14 cellular contexts compared by ENCODE assay signal in genomic region chr13:20780318-20780717, GRCh38. TPM values are rescaled to one million over a fixed set of nuclear protein-coding genes. Genes with fewer than 3 reads are reported as not detected.
DNase-seq lines count a peak whose midpoint lies in the region; ATAC-seq lines count a peak whose summit lies in the region.
"Had no signal": no experiment of that assay in that cellular context is flagged by ENCODE, and none has a peak within 500 bp of the region (broad histone marks: within the 10 kb centered on the region; RNA-seq: fewer than 3 reads in every experiment).

No MANE protein-coding gene starts in this region.

- H3K27me3 ChIP-seq in CD4-positive, alpha-beta memory T cell (ENCODE audit: insufficient read depth, low read length) = no peaks in the 10 kb centered on the region

- no peaks in the 10 kb centered on the region for H3K4me1 ChIP-seq in CD4-positive, alpha-beta memory T cell (ENCODE audit: insufficient read depth, low read length)

- no peaks in the 10 kb centered on the region for H3K27me3 Mint-ChIP-seq in activated naive CD8-positive, alpha-beta T cell
- H3K27me3 Mint-ChIP-seq in activated naive CD8-positive, alpha-beta T cell treated with anti-CD3 and anti-CD28 coated beads, Interleukin-2, amount 50 U/mL, for 24 hours = no peaks in the 10 kb centered on the region
- H3K27me3 Mint-ChIP-seq in CD4-positive, alpha-beta memory T cell = no peaks in the 10 kb centered on the region
- no peaks in the 10 kb centered on the region for H3K27me3 Mint-ChIP-seq in T-cell
- H3K27me3 Mint-ChIP-seq in memory B cell = no peaks in the 10 kb centered on the region
- H3K27me3 Mint-ChIP-seq in stimulated activated memory B cell treated with anti-CD40 and anti-IgM and Interleukin-4, amounts not matched to agents 10 μg/mL and 1 μg/mL and 100 μg/mL, for 72 hours = no peaks in the 10 kb centered on the region
- H3K27me3 Mint-ChIP-seq: CD8-positive, alpha-beta memory T cell had no signal

- no peak for DNase-seq in activated naive CD8-positive, alpha-beta T cell treated with anti-CD3 and anti-CD28 coated beads, Interleukin-2, amount 50 U/mL, for 24 hours
- DNase-seq in CD4-positive, alpha-beta memory T cell = no peak
- DNase-seq in T-cell = no peak
- DNase-seq in memory B cell (ENCODE audit: low spot score in 2 of 2) = no peak
- DNase-seq in globus pallidus (ENCODE audit: low spot score) = no peak
- DNase-seq: Caco-2; CD8-positive, alpha-beta memory T cell; DND-41; GDM1; H9 had no signal

- POLR2A ChIA-PET in CD4-positive, alpha-beta memory T cell (lab: Charles Lee; ENCODE audit: partially characterized antibody) = no interaction called here
- POLR2A ChIA-PET in T-cell (lab: Charles Lee) = no interaction called here

- H3K27ac Mint-ChIP-seq in activated naive CD8-positive, alpha-beta T cell = peak overlapping the region; percentile 66
- no peak overlapping the region for H3K27ac Mint-ChIP-seq in activated naive CD8-positive, alpha-beta T cell treated with anti-CD3 and anti-CD28 coated beads, Interleukin-2, amount 50 U/mL, for 24 hours
- peak overlapping the region in 5 of 7 donors; percentile 15 to 41 (median 22) for H3K27ac Mint-ChIP-seq in CD4-positive, alpha-beta memory T cell
- peak overlapping the region; percentile 50 to 64 for H3K27ac Mint-ChIP-seq in T-cell
- peak overlapping the region; percentile 18 for H3K27ac Mint-ChIP-seq in memory B cell
- no peak overlapping the region for H3K27ac Mint-ChIP-seq in stimulated activated memory B cell treated with anti-CD40 and anti-IgM and Interleukin-4, amounts not matched to agents 10 μg/mL and 1 μg/mL and 100 μg/mL, for 72 hours
- H3K27ac Mint-ChIP-seq: CD14-positive monocyte, GM23338, H9 had no signal

- H3K4me3 ChIP-seq in CD4-positive, alpha-beta memory T cell (ENCODE audit: low read length in 2 of 2) = no peak overlapping the region
- H3K4me3 ChIP-seq: GM23338 had no signal

- no peak overlapping the region for H3K27ac ChIP-seq in CD4-positive, alpha-beta memory T cell (ENCODE audit: low read depth, low read length)

- H3K9me3 ChIP-seq in CD4-positive, alpha-beta memory T cell (ENCODE audit: control insufficient read depth in 1 of 2, low read length in 2 of 2) = no peaks in the 10 kb centered on the region
- H3K9me3 ChIP-seq: Caco-2 had no signal

- peaks cover 20% of the 10 kb centered on the region for H3K36me3 ChIP-seq in CD4-positive, alpha-beta memory T cell (ENCODE audit: insufficient read depth, low read length)

- CTCF ChIA-PET in CD4-positive, alpha-beta memory T cell (lab: Charles Lee; ENCODE audit: partially characterized antibody) = interaction anchor here (0.8 to 1.3 kb wide), 3 partner anchors 48 to 287 kb away, joined by 3 to 4 read pairs (median 3); no protein-coding TSS in a partner anchor
- CTCF ChIA-PET in T-cell (lab: Charles Lee) = no interaction called here

- H3K36me3 Mint-ChIP-seq in activated naive CD8-positive, alpha-beta T cell = peaks cover 2% of the 10 kb centered on the region
- H3K36me3 Mint-ChIP-seq in activated naive CD8-positive, alpha-beta T cell treated with anti-CD3 and anti-CD28 coated beads, Interleukin-2, amount 50 U/mL, for 24 hours (ENCODE audit: low read depth) = peaks cover 41% of the 10 kb centered on the region
- peaks cover 14 to 32% of the 10 kb centered on the region in 2 donors for H3K36me3 Mint-ChIP-seq in CD4-positive, alpha-beta memory T cell
- peaks cover 17% of the 10 kb centered on the region for H3K36me3 Mint-ChIP-seq in T-cell
- peaks cover 20% of the 10 kb centered on the region for H3K36me3 Mint-ChIP-seq in memory B cell
- H3K36me3 Mint-ChIP-seq in stimulated activated memory B cell treated with anti-CD40 and anti-IgM and Interleukin-4, amounts not matched to agents 10 μg/mL and 1 μg/mL and 100 μg/mL, for 72 hours = peaks cover 22% of the 10 kb centered on the region

- H3K4me3 Mint-ChIP-seq in activated naive CD8-positive, alpha-beta T cell = no peak overlapping the region
- no peak overlapping the region for H3K4me3 Mint-ChIP-seq in activated naive CD8-positive, alpha-beta T cell treated with anti-CD3 and anti-CD28 coated beads, Interleukin-2, amount 50 U/mL, for 24 hours
- H3K4me3 Mint-ChIP-seq in CD4-positive, alpha-beta memory T cell = no peak overlapping the region
- H3K4me3 Mint-ChIP-seq in T-cell (no peak overlapping the region), memory B cell (no peak overlapping the region)
- no peak overlapping the region for H3K4me3 Mint-ChIP-seq in stimulated activated memory B cell treated with anti-CD40 and anti-IgM and Interleukin-4, amounts not matched to agents 10 μg/mL and 1 μg/mL and 100 μg/mL, for 72 hours
- H3K4me3 Mint-ChIP-seq: CD14-positive monocyte; CD8-positive, alpha-beta memory T cell; GM23338; H9 had no signal

- H3K9me3 Mint-ChIP-seq in activated naive CD8-positive, alpha-beta T cell (ENCODE audit: low read depth) = no peaks in the 10 kb centered on the region
- no peaks in the 10 kb centered on the region for H3K9me3 Mint-ChIP-seq in activated naive CD8-positive, alpha-beta T cell treated with anti-CD3 and anti-CD28 coated beads, Interleukin-2, amount 50 U/mL, for 24 hours
- no peaks in the 10 kb centered on the region for H3K9me3 Mint-ChIP-seq in CD4-positive, alpha-beta memory T cell
- H3K9me3 Mint-ChIP-seq in T-cell (no peaks in the 10 kb centered on the region), memory B cell (no peaks in the 10 kb centered on the region)
- H3K9me3 Mint-ChIP-seq in stimulated activated memory B cell treated with anti-CD40 and anti-IgM and Interleukin-4, amounts not matched to agents 10 μg/mL and 1 μg/mL and 100 μg/mL, for 72 hours = no peaks in the 10 kb centered on the region
- H3K9me3 Mint-ChIP-seq: CD14-positive monocyte; CD8-positive, alpha-beta memory T cell; GM23338; H9 had no signal

- peaks cover 13% of the 10 kb centered on the region for H3K4me1 Mint-ChIP-seq in activated naive CD8-positive, alpha-beta T cell (ENCODE audit: low read depth)
- H3K4me1 Mint-ChIP-seq in activated naive CD8-positive, alpha-beta T cell treated with anti-CD3 and anti-CD28 coated beads, Interleukin-2, amount 50 U/mL, for 24 hours = peaks cover 3% of the 10 kb centered on the region
- H3K4me1 Mint-ChIP-seq in CD4-positive, alpha-beta memory T cell = peaks cover 0 to 6% (median 4%) of the 10 kb centered on the region in 4 donors
- H3K4me1 Mint-ChIP-seq in T-cell (peaks cover 0 to 2% (median 1%) of the 10 kb centered on the region in 3 donors), memory B cell (no peaks in the 10 kb centered on the region)
- H3K4me1 Mint-ChIP-seq in stimulated activated memory B cell treated with anti-CD40 and anti-IgM and Interleukin-4, amounts not matched to agents 10 μg/mL and 1 μg/mL and 100 μg/mL, for 72 hours = no peaks in the 10 kb centered on the region
- H3K4me1 Mint-ChIP-seq: CD14-positive monocyte, GM23338 had no signal

- ATAC-seq in activated naive CD8-positive, alpha-beta T cell treated with anti-CD3 and anti-CD28 coated beads, Interleukin-2, amount 50 U/mL, for 24 hours = no peak
- ATAC-seq in T-cell (replicated peaks in 1 of 4) (no peak), memory B cell (ENCODE audit: low read depth) (no peak)
- ATAC-seq in stimulated activated memory B cell treated with anti-CD40 and anti-IgM and Interleukin-4, amounts not matched to agents 10 μg/mL and 1 μg/mL and 100 μg/mL, for 72 hours = no peak
- ATAC-seq: GM23338 had no signal

- intact Hi-C loops in CD4-positive, alpha-beta memory T cell (cut with micrococcal nuclease) = no loop called here

RNA-seq across cellular contexts. Expression of gene EEF1AKMT1, which starts 6.6 kb away (rescaled TPM):
- total RNA-seq in CD4-positive, alpha-beta memory T cell = 1 to 10 TPM; 8.1 TPM
- 10 to 100 TPM; 12.2 to 16.2 TPM for polyA plus RNA-seq in CD4-positive, alpha-beta memory T cell
- 1 to 10 TPM; 3.5 to 6.1 (median 4.3) TPM for total RNA-seq in T-cell

Comparison
In these comparisons a context has a peak if more than half of its experiments do, and no peak if none do; other contexts are left out.
1. H3K27ac Mint-ChIP-seq: peak in activated naive CD8-positive, alpha-beta T cell (single experiment), CD4-positive, alpha-beta memory T cell (5 of 7), T-cell (2 of 2) and memory B cell (single experiment); none in activated naive CD8-positive, alpha-beta T cell treated with anti-CD3 and anti-CD28 coated beads, Interleukin-2, amount 50 U/mL, for 24 hours (single experiment) and stimulated activated memory B cell treated with anti-CD40 and anti-IgM and Interleukin-4, amounts not matched to agents 10 μg/mL and 1 μg/mL and 100 μg/mL, for 72 hours (single experiment).